Comparison of ENCODE assay signal across 22 cellular contexts in the genomic region with DNA sequence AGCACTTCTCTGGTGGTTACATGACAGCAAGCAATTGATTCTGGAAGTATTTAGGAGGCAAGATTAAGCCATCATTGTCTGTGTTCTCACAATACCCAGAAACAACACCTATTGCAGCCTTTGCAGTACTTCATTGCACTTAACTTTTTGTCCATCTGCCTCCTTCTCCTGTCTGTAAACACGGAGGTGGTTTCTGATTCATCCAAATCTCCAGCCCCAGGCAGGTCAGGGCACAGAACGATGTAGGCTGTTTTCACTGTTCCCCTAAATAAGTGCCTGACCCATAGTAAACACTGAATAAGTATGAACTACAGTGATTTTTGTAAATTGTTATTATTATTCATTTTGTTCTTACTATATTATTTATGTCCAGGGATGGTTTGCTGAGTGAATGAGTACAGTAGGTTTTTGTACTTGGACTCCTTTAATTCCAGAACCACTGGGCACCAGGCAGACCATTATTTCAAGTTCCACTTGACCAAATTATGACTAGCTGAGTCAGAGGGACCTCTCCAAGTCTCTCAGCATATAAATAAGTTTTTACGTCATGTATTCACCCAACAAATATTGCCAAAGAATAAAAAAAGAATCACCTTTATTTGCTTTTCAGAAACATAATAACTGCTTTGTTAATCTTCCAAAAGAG.
DNase-seq lines count a peak whose midpoint lies in the region; ATAC-seq and TF ChIP-seq lines count a peak whose summit lies in the region.
"Had no signal": no experiment of that assay in that cellular context is flagged by ENCODE, and none has a peak within 500 bp of the region (broad histone marks: within the 10 kb centered on the region; RNA-seq: fewer than 3 reads in every experiment).

No MANE protein-coding gene starts in this region.

- H3K4me3 ChIP-seq in upper lobe of right lung (no peak overlapping the region), mucosa of descending colon (no peak overlapping the region)

- H3K4me1 ChIP-seq in foreskin keratinocyte (peaks cover 15% of the 10 kb centered on the region), upper lobe of right lung (peaks cover 4% of the 10 kb centered on the region), mucosa of descending colon (ENCODE audit: low read depth) (no peaks in the 10 kb centered on the region)

- ATAC-seq in foreskin keratinocyte (peak; percentile 71), upper lobe of right lung (peak; percentile 76), mucosa of descending colon (no peak), GM21381 (IDR thresholded peaks at IDR 0.05; ENCODE audit: unreplicated experiment) (no peak), GM21447 (IDR thresholded peaks at IDR 0.05; ENCODE audit: unreplicated experiment) (no peak)
- ATAC-seq: SK-N-SH treated with all-trans-retinoic acid at 6 μM for 48 hours had no signal

- DNase-seq in NCI-H524 (lab: John Stamatoyannopoulos, UW) (peak; percentile 58 to 83), SHP77 treated with DMSO at 0.1 percent for 48 hours (lab: John Stamatoyannopoulos, UW) (peak; percentile 64), foreskin keratinocyte (peak; percentile 57 to 73), upper lobe of right lung (no peak), mucosa of descending colon (no peak)
- DNase-seq: ACHN, DMS79 treated with DMSO at 0.1 percent for 48 hours, H7, HFFc6, NCI-H1092, NCI-H1436 treated with DMSO at 0.1 percent for 48 hours, NCI-H2029, NCI-H2171 treated with DMSO at 0.1 percent for 48 hours, NCI-H446, NCI-H774, OCI-M1, SIG-M5 had no signal

- no peaks in the 10 kb centered on the region for H3K27me3 ChIP-seq in foreskin keratinocyte
- no peaks in the 10 kb centered on the region for H3K27me3 ChIP-seq in upper lobe of right lung

- no peaks in the 10 kb centered on the region for H3K9me3 ChIP-seq in upper lobe of right lung
- H3K9me3 ChIP-seq in mucosa of descending colon = no peaks in the 10 kb centered on the region

- intact Hi-C loops in upper lobe of right lung (cut with DNase I) (no loop called here), mucosa of descending colon (cut with DNase I, micrococcal nuclease) (no loop called here)

- H3K36me3 ChIP-seq in upper lobe of right lung (no peaks in the 10 kb centered on the region), mucosa of descending colon (ENCODE audit: low read depth) (no peaks in the 10 kb centered on the region)

- H3K27ac ChIP-seq in foreskin keratinocyte = no peak overlapping the region
- no peak overlapping the region for H3K27ac ChIP-seq in upper lobe of right lung
- H3K27ac ChIP-seq: C4-2B, KMS-11 had no signal

- no peak for TF ChIP-seq CTCF in foreskin keratinocyte (conservative IDR thresholded peaks at IDR 0.05)
- no peak for TF ChIP-seq CTCF in upper lobe of right lung (IDR thresholded peaks at IDR 0.05)
- TF ChIP-seq CTCF in mucosa of descending colon (IDR thresholded peaks at IDR 0.05) = no peak

Comparison
In these comparisons a context has a peak if more than half of its experiments do, and no peak if none do; other contexts are left out.
1. DNase-seq: peak in NCI-H524 (2 of 2), SHP77 treated with DMSO at 0.1 percent for 48 hours (single experiment) and foreskin keratinocyte (2 of 2); none in upper lobe of right lung (single experiment) and mucosa of descending colon (0 of 3).
2. ATAC-seq: peak in foreskin keratinocyte (single experiment) and upper lobe of right lung (single experiment); none in mucosa of descending colon (single experiment), GM21381 (single experiment) and GM21447 (single experiment).